In the genomic region with DNA sequence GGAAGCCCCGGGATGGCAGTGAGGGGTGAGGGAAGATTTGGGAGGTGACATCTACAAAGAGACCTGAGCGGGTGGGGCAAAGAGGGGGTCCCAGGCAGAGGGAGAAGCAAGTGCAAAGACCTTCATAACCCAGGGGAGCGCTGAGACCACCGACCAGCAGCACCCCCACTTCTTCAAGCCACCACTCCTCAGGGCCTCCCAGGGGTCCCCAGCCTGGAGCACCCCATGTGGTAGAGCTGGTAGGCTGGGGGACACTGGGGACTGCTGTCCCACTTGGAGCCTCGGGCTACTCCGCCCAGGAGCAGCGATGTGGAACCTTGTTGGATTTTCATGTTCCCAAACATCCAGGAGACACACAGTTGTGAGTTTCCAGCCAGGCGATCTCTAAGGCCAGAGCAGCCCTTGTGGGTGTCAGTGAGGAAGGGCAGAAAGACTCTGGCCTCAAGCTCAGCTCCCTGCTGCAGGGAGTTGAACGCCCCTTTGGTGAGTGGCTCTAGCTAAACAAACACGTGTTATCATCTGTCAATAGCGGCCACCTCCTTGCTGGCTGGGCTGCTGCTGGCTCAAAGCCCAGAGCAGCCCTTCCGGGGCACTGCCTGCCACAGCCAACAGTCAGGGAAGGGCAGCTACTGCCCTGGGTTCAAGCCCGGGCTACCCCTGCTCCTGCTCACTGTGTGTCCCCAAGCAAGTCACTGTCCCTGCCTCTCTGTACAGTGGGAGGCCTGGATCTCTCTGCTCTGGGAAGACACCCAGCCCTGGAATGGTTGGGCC, we compare ENCODE assay signal across 8 cellular contexts. TPM values are rescaled to one million over a fixed set of nuclear protein-coding genes. Genes with fewer than 3 reads are reported as not detected.
DNase-seq lines count a peak whose midpoint lies in the region; ATAC-seq and TF ChIP-seq lines count a peak whose summit lies in the region.

No MANE protein-coding gene starts in this region.

- H3K4me1 ChIP-seq in ACC112 (ENCODE audit: control insufficient read depth, insufficient read depth, low read length, unreplicated experiment) = peaks cover 10% of the 10 kb centered on the region
- H3K4me1 ChIP-seq in Karpas-422 (ENCODE audit: low read length) = peaks cover 9% of the 10 kb centered on the region

- no peak overlapping the region for H3K9ac ChIP-seq in Karpas-422 (ENCODE audit: low read length)

- H3K4me3 ChIP-seq in ACC112 (ENCODE audit: low read depth, low read length) (no peak overlapping the region), Karpas-422 (ENCODE audit: low read length) (no peak overlapping the region)

- DNase-seq in Kasumi-1 (lab: John Stamatoyannopoulos, UW) (peak; percentile 25 to 40), kidney tubule cell (ENCODE audit: low spot score) (peak; percentile 84), Karpas-422 (no peak)
- no peak for DNase-seq in activated CD4-positive, alpha-beta T cell treated with anti-CD3 and anti-CD28 coated beads, Interleukin-2, amount 50 U/mL, for 4 hours

- no peak overlapping the region for H3K4me2 ChIP-seq in Karpas-422 (ENCODE audit: low read depth, low read length, poor library complexity, severe bottlenecking)

- no peaks in the 10 kb centered on the region for H4K20me1 ChIP-seq in Karpas-422 (ENCODE audit: insufficient read depth, low read depth, low read length)

- ATAC-seq in SK-N-SH treated with all-trans-retinoic acid at 6 μM for 48 hours (peak; percentile 62), HG02970 (IDR thresholded peaks at IDR 0.05; ENCODE audit: low FRiP score, unreplicated experiment) (no peak), HG02884 (IDR thresholded peaks at IDR 0.05; ENCODE audit: unreplicated experiment) (no peak)

- H3K27ac ChIP-seq in ACC112 (ENCODE audit: low read depth, low read length) (no peak overlapping the region), Karpas-422 (ENCODE audit: low read length) (no peak overlapping the region)

- H3K36me3 ChIP-seq in ACC112 (ENCODE audit: insufficient read depth, low read length) (no peaks in the 10 kb centered on the region), Karpas-422 (ENCODE audit: insufficient read depth, low read length) (no peaks in the 10 kb centered on the region)

- H3K9me2 ChIP-seq in Karpas-422 (replicated peaks; ENCODE audit: insufficient read depth, low read length) = no peaks in the 10 kb centered on the region

- H3K79me2 ChIP-seq in ACC112 (ENCODE audit: control insufficient read depth, insufficient read depth, low read length, unreplicated experiment) = no peaks in the 10 kb centered on the region
- no peaks in the 10 kb centered on the region for H3K79me2 ChIP-seq in Karpas-422 (ENCODE audit: low read length)

- no peaks in the 10 kb centered on the region for H3K9me3 ChIP-seq in Karpas-422 (ENCODE audit: low read length)

- H2AFZ ChIP-seq in ACC112 (ENCODE audit: low read length, unreplicated experiment) (peak overlapping the region; percentile 64), Karpas-422 (ENCODE audit: low read length) (no peak overlapping the region)

- H3K27me3 ChIP-seq in ACC112 (ENCODE audit: insufficient read depth, low read length) = no peaks in the 10 kb centered on the region
- no peaks in the 10 kb centered on the region for H3K27me3 ChIP-seq in Karpas-422 (ENCODE audit: low read length)

TF ChIP-seq in SK-N-SH treated with all-trans-retinoic acid at 6 μM for 48 hours, 23 proteins besides CTCF, POLR2A, EP300 and RAD21:
- TF ChIP-seq ARNTL (CRISPR knock-in tag; IDR thresholded peaks at IDR 0.05; ENCODE audit: borderline replicate concordance, low read depth) = no peak
- no peak for TF ChIP-seq TCF4 (CRISPR knock-in tag; IDR thresholded peaks at IDR 0.05; ENCODE audit: borderline replicate concordance)
- no peak for TF ChIP-seq RARB (CRISPR knock-in tag; IDR thresholded peaks at IDR 0.05)
- no peak for TF ChIP-seq TSHZ2 (CRISPR knock-in tag; IDR thresholded peaks at IDR 0.05)
- TF ChIP-seq, protein P1, sequence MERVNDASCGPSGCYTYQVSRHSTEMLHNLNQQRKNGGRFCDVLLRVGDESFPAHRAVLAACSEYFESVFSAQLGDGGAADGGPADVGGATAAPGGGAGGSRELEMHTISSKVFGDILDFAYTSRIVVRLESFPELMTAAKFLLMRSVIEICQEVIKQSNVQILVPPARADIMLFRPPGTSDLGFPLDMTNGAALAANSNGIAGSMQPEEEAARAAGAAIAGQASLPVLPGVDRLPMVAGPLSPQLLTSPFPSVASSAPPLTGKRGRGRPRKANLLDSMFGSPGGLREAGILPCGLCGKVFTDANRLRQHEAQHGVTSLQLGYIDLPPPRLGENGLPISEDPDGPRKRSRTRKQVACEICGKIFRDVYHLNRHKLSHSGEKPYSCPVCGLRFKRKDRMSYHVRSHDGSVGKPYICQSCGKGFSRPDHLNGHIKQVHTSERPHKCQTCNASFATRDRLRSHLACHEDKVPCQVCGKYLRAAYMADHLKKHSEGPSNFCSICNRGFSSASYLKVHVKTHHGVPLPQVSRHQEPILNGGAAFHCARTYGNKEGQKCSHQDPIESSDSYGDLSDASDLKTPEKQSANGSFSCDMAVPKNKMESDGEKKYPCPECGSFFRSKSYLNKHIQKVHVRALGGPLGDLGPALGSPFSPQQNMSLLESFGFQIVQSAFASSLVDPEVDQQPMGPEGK (CRISPR knock-in tag; IDR thresholded peaks at IDR 0.05; ENCODE audit: borderline replicate concordance) = no peak
- TF ChIP-seq ZNF8 (CRISPR knock-in tag; IDR thresholded peaks at IDR 0.05) = no peak
- no peak for TF ChIP-seq PPARA (CRISPR knock-in tag; IDR thresholded peaks at IDR 0.05; ENCODE audit: borderline replicate concordance)
- TF ChIP-seq SNAI2 (CRISPR knock-in tag; IDR thresholded peaks at IDR 0.05) = no peak
- no peak for TF ChIP-seq ZFP3 (CRISPR knock-in tag; IDR thresholded peaks at IDR 0.05)
- TF ChIP-seq ZNF70 (CRISPR knock-in tag; IDR thresholded peaks at IDR 0.05) = no peak
- TF ChIP-seq, protein P2, sequence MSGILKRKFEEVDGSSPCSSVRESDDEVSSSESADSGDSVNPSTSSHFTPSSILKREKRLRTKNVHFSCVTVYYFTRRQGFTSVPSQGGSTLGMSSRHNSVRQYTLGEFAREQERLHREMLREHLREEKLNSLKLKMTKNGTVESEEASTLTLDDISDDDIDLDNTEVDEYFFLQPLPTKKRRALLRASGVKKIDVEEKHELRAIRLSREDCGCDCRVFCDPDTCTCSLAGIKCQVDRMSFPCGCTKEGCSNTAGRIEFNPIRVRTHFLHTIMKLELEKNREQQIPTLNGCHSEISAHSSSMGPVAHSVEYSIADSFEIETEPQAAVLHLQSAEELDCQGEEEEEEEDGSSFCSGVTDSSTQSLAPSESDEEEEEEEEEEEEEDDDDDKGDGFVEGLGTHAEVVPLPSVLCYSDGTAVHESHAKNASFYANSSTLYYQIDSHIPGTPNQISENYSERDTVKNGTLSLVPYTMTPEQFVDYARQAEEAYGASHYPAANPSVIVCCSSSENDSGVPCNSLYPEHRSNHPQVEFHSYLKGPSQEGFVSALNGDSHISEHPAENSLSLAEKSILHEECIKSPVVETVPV (CRISPR knock-in tag; IDR thresholded peaks at IDR 0.05) = no peak
- TF ChIP-seq ZNF565 (CRISPR knock-in tag; conservative IDR thresholded peaks at IDR 0.05; ENCODE audit: low read depth) = no peak
- no peak for TF ChIP-seq ZFP30 (CRISPR knock-in tag; IDR thresholded peaks at IDR 0.05)
- no peak for TF ChIP-seq TOX (CRISPR knock-in tag; IDR thresholded peaks at IDR 0.05; ENCODE audit: borderline replicate concordance)
- no peak for TF ChIP-seq BACH2 (CRISPR knock-in tag; IDR thresholded peaks at IDR 0.05; ENCODE audit: borderline replicate concordance)
- TF ChIP-seq ISL1 (CRISPR knock-in tag; IDR thresholded peaks at IDR 0.05) = no peak
- no peak for TF ChIP-seq GLIS3 (CRISPR knock-in tag; IDR thresholded peaks at IDR 0.05)
- no peak for TF ChIP-seq CSDC2 (CRISPR knock-in tag; IDR thresholded peaks at IDR 0.05)
- TF ChIP-seq, protein P3, sequence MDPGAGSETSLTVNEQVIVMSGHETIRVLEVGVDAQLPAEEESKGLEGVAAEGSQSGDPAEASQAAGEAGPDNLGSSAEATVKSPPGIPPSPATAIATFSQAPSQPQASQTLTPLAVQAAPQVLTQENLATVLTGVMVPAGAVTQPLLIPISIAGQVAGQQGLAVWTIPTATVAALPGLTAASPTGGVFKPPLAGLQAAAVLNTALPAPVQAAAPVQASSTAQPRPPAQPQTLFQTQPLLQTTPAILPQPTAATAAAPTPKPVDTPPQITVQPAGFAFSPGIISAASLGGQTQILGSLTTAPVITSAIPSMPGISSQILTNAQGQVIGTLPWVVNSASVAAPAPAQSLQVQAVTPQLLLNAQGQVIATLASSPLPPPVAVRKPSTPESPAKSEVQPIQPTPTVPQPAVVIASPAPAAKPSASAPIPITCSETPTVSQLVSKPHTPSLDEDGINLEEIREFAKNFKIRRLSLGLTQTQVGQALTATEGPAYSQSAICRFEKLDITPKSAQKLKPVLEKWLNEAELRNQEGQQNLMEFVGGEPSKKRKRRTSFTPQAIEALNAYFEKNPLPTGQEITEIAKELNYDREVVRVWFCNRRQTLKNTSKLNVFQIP (CRISPR knock-in tag; IDR thresholded peaks at IDR 0.05; ENCODE audit: borderline replicate concordance, low read depth) = no peak

RNA-seq across cellular contexts. Expression of gene CHKA, which starts 25.7 kb away (rescaled TPM):
- 35.8 and 51.3 TPM in 2 replicates for total RNA-seq in Karpas-422 (2014; rRNA removed; shearing (Covaris generic); ENCODE audit: low replicate concordance)

Comparison
In these comparisons a context has a peak if more than half of its experiments do, and no peak if none do; other contexts are left out.
1. DNase-seq: peak in Kasumi-1 (2 of 2) and kidney tubule cell (single experiment); none in Karpas-422 (single experiment) and activated CD4-positive, alpha-beta T cell treated with anti-CD3 and anti-CD28 coated beads, Interleukin-2, amount 50 U/mL, for 4 hours (0 of 2).